ENCODE assay signal across 13 cellular contexts in the genomic region with DNA sequence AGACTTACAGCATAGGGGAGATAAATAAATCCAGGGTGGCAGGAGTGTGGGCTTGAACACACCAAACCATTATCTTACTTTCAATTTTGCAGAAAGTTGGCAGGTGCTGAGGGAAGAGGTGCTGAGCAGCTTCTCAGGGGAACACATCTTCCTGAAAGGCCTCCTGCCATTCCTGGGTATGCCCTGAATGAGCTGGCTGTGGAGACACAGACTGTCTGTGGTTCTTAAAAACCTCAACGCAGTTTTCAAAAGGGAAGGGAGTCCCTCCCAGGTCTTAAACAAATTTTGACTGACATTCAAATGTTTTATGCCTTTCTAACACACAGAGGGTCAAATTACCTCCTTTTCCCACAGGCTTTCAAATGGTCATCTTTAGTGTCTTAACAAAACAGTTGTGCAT.
A peak's percentile ranks its signal among the peaks of the same experiment; 100 is the strongest.
DNase-seq lines count a peak whose midpoint lies in the region; ATAC-seq and TF ChIP-seq lines count a peak whose summit lies in the region.
"Had no signal": no experiment of that assay in that cellular context is flagged by ENCODE, and none has a peak within 500 bp of the region (broad histone marks: within the 10 kb centered on the region; RNA-seq: fewer than 3 reads in every experiment).

No MANE protein-coding gene starts in this region.

- peaks cover 42% of the 10 kb centered on the region for H3K27me3 Mint-ChIP-seq in CD4-positive, CD25-positive, alpha-beta regulatory T cell
- peaks cover 73% of the 10 kb centered on the region for H3K27me3 Mint-ChIP-seq in activated T-helper 2 cell treated with anti-CD3 and anti-CD28 coated beads, Interferon-gamma antibody, Interleukin-2, Interleukin-4, amounts not matched to agents 10 μg/mL and 5 μg/mL and 100 μg/mL, durations not matched to agents 14 hours and 24 hours and 36 hours (ENCODE audit: low read depth)

- intact Hi-C loops in activated T-helper 2 cell treated with anti-CD3 and anti-CD28 coated beads, Interferon-gamma antibody, Interleukin-2, Interleukin-4, amounts not matched to agents 10 μg/mL and 5 μg/mL and 100 μg/mL, durations not matched to agents 14 hours and 24 hours and 36 hours (cut with micrococcal nuclease), result loop anchor here (1.0 to 10.0 kb wide), 9 partner anchors 11 to 521 kb away; no protein-coding TSS in a partner anchor
- intact Hi-C loops in Right ventricle myocardium inferior (cut with DNase I), result no loop called here

- peak overlapping the region; percentile 7 for H3K4me3 ChIP-seq in CD4-positive, CD25-positive, alpha-beta regulatory T cell (ENCODE audit: low read depth, low read length)
- no peak overlapping the region for H3K4me3 ChIP-seq in BE2C (ENCODE audit: low read depth, low read length)
- H3K4me3 ChIP-seq: lower lobe of right lung had no signal

- H3K9me3 ChIP-seq in CD4-positive, CD25-positive, alpha-beta regulatory T cell (ENCODE audit: control insufficient read depth in 2 of 2, low read length in 2 of 2), result no peaks in the 10 kb centered on the region
- H3K9me3 ChIP-seq in BE2C, result no peaks in the 10 kb centered on the region
- H3K9me3 ChIP-seq: lower lobe of right lung had no signal

- no peaks in the 10 kb centered on the region for H3K36me3 ChIP-seq in CD4-positive, CD25-positive, alpha-beta regulatory T cell (ENCODE audit: control insufficient read depth, insufficient read depth, low read length)
- H3K36me3 ChIP-seq in BE2C, result no peaks in the 10 kb centered on the region
- H3K36me3 ChIP-seq: lower lobe of right lung had no signal

- H3K27me3 ChIP-seq in CD4-positive, CD25-positive, alpha-beta regulatory T cell (ENCODE audit: control insufficient read depth, insufficient read depth, low read length), result peaks cover 27% of the 10 kb centered on the region
- H3K27me3 ChIP-seq in BE2C, result no peaks in the 10 kb centered on the region

- H3K36me3 Mint-ChIP-seq in CD4-positive, CD25-positive, alpha-beta regulatory T cell, result no peaks in the 10 kb centered on the region
- H3K36me3 Mint-ChIP-seq in activated T-helper 2 cell treated with anti-CD3 and anti-CD28 coated beads, Interferon-gamma antibody, Interleukin-2, Interleukin-4, amounts not matched to agents 10 μg/mL and 5 μg/mL and 100 μg/mL, durations not matched to agents 14 hours and 24 hours and 36 hours (ENCODE audit: low read depth), result no peaks in the 10 kb centered on the region

- no peak for ATAC-seq in CD4-positive, CD25-positive, alpha-beta regulatory T cell (ENCODE audit: low read depth in 2 of 2)
- ATAC-seq in GM19463 (IDR thresholded peaks at IDR 0.05; ENCODE audit: unreplicated experiment) (peak; percentile 40), HG03432 (IDR thresholded peaks at IDR 0.05; ENCODE audit: unreplicated experiment) (peak; percentile 37), Right ventricle myocardium inferior (no peak)
- ATAC-seq: lower lobe of right lung had no signal

- peaks cover 0 to 5% (median 2%) of the 10 kb centered on the region in 4 donors for H3K4me1 Mint-ChIP-seq in CD4-positive, CD25-positive, alpha-beta regulatory T cell
- H3K4me1 Mint-ChIP-seq in activated T-helper 2 cell treated with anti-CD3 and anti-CD28 coated beads, Interferon-gamma antibody, Interleukin-2, Interleukin-4, amounts not matched to agents 10 μg/mL and 5 μg/mL and 100 μg/mL, durations not matched to agents 14 hours and 24 hours and 36 hours (ENCODE audit: low read depth), result peaks cover 19% of the 10 kb centered on the region

- no peak overlapping the region for H3K27ac Mint-ChIP-seq in CD4-positive, CD25-positive, alpha-beta regulatory T cell
- peak overlapping the region; percentile 18 for H3K27ac Mint-ChIP-seq in activated T-helper 2 cell treated with anti-CD3 and anti-CD28 coated beads, Interferon-gamma antibody, Interleukin-2, Interleukin-4, amounts not matched to agents 10 μg/mL and 5 μg/mL and 100 μg/mL, durations not matched to agents 14 hours and 24 hours and 36 hours

- H3K4me1 ChIP-seq in CD4-positive, CD25-positive, alpha-beta regulatory T cell (ENCODE audit: control insufficient read depth, insufficient read depth, low read length, poor library complexity, severe bottlenecking), result no peaks in the 10 kb centered on the region
- no peaks in the 10 kb centered on the region; the same call in 1 of the 2 replicates for H3K4me1 ChIP-seq in BE2C

- H3K9me3 Mint-ChIP-seq in CD4-positive, CD25-positive, alpha-beta regulatory T cell, result peaks cover 0 to 3% (median 0%) of the 10 kb centered on the region in 7 donors
- H3K9me3 Mint-ChIP-seq in activated T-helper 2 cell treated with anti-CD3 and anti-CD28 coated beads, Interferon-gamma antibody, Interleukin-2, Interleukin-4, amounts not matched to agents 10 μg/mL and 5 μg/mL and 100 μg/mL, durations not matched to agents 14 hours and 24 hours and 36 hours, result peaks cover 7% of the 10 kb centered on the region

- TF ChIP-seq CTCF in BE2C (IDR thresholded peaks at IDR 0.05; ENCODE audit: low read depth, low read length), result no peak

- no peak for DNase-seq in CD4-positive, CD25-positive, alpha-beta regulatory T cell
- DNase-seq in activated T-helper 2 cell treated with anti-CD3 and anti-CD28 coated beads, Interferon-gamma antibody, Interleukin-2, Interleukin-4, amounts not matched to agents 10 μg/mL and 5 μg/mL and 100 μg/mL, durations not matched to agents 14 hours and 24 hours and 36 hours (ENCODE audit: low spot score), result no peak
- DNase-seq in Right ventricle myocardium inferior (ENCODE audit: missing footprints) (no peak), cortex of kidney (lab: John Stamatoyannopoulos, UW) (no peak), Kasumi-1 (lab: John Stamatoyannopoulos, UW) (no peak), BE2C (no peak)
- DNase-seq: foreskin melanocyte, lower lobe of right lung, NCI-H2029 treated with DMSO at 0.1 percent for 48 hours, SHP77 treated with DMSO at 0.1 percent for 48 hours had no signal

- peak overlapping the region in 1 of 4 donors; percentile 4 for H3K4me3 Mint-ChIP-seq in CD4-positive, CD25-positive, alpha-beta regulatory T cell
- no peak overlapping the region for H3K4me3 Mint-ChIP-seq in activated T-helper 2 cell treated with anti-CD3 and anti-CD28 coated beads, Interferon-gamma antibody, Interleukin-2, Interleukin-4, amounts not matched to agents 10 μg/mL and 5 μg/mL and 100 μg/mL, durations not matched to agents 14 hours and 24 hours and 36 hours (ENCODE audit: low read depth)

- no peak overlapping the region for H3K27ac ChIP-seq in CD4-positive, CD25-positive, alpha-beta regulatory T cell (ENCODE audit: insufficient read depth, low read length, poor library complexity, severe bottlenecking)
- H3K27ac ChIP-seq: C4-2B, lower lobe of right lung had no signal

Comparison
In these comparisons a context has a peak if more than half of its experiments do, and no peak if none do; other contexts are left out.
1. ATAC-seq: peak in GM19463 (single experiment) and HG03432 (single experiment); none in CD4-positive, CD25-positive, alpha-beta regulatory T cell (0 of 2) and Right ventricle myocardium inferior (single experiment).